1 cellular context compared by ENCODE assay signal in genomic region chr11:57330029-57330428, GRCh38.
TF ChIP-seq lines count a peak whose summit lies in the region.

No MANE protein-coding gene starts in this region.

TF ChIP-seq in K562, 482 proteins besides CTCF, POLR2A, EP300 and RAD21:
- TF ChIP-seq RFX1 (IDR thresholded peaks at IDR 0.05) (no peak), RUNX1 (IDR thresholded peaks at IDR 0.05; ENCODE audit: low read depth) (no peak), BRCA1 (IDR thresholded peaks at IDR 0.05) (no peak), BRCA1 (CRISPR knock-in tag; IDR thresholded peaks at IDR 0.05) (0 out of 2 replicates have a peak, but pooled peaks have one; percentile 33), ZNF224 (CRISPR knock-in tag; IDR thresholded peaks at IDR 0.05) (no peak), NFXL1 (CRISPR knock-in tag; IDR thresholded peaks at IDR 0.05) (no peak), ZNF696 (CRISPR knock-in tag; conservative IDR thresholded peaks at IDR 0.05) (no peak), RBFOX2 (IDR thresholded peaks at IDR 0.05; ENCODE audit: low read depth, low read length) (no peak)
